In the genomic region with DNA sequence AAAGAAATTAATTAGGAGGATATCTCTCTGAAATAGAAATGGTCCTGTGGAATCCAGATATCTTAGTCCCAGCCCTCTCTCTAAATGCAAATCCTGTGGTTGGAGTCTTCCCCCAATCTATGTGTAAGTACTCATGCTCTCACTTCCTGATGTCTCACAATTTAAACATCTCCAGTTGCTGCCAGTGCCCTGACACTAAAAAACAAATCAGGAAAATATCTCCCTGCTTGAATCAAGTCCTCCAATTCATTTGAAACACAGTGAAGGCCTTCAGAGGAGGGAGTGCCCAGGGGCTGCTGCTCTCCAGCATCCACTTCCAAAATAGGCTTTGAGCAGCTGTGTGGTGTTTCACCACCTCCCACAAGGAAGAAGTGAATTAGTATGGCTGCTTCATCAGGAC, we compare ENCODE assay signal across 11 cellular contexts.
DNase-seq lines count a peak whose midpoint lies in the region; ATAC-seq, FAIRE-seq and TF ChIP-seq lines count a peak whose summit lies in the region.
"Had no signal": no experiment of that assay in that cellular context is flagged by ENCODE, and none has a peak within 500 bp of the region (broad histone marks: within the 10 kb centered on the region; RNA-seq: fewer than 3 reads in every experiment).

No MANE protein-coding gene starts in this region.

- H3K27ac Mint-ChIP-seq in stimulated activated memory B cell treated with anti-CD40 and anti-IgM and Interleukin-4, amounts not matched to agents 10 μg/mL and 1 μg/mL and 100 μg/mL, for 72 hours, result no peak overlapping the region
- H3K27ac Mint-ChIP-seq: activated CD4-positive, alpha-beta T cell treated with anti-CD3 and anti-CD28 coated beads for 36 hours had no signal

- no peaks in the 10 kb centered on the region for H3K27me3 Mint-ChIP-seq in stimulated activated memory B cell treated with anti-CD40 and anti-IgM and Interleukin-4, amounts not matched to agents 10 μg/mL and 1 μg/mL and 100 μg/mL, for 72 hours
- H3K27me3 Mint-ChIP-seq: activated CD4-positive, alpha-beta T cell treated with anti-CD3 and anti-CD28 coated beads for 36 hours had no signal

- H3K4me1 Mint-ChIP-seq in stimulated activated memory B cell treated with anti-CD40 and anti-IgM and Interleukin-4, amounts not matched to agents 10 μg/mL and 1 μg/mL and 100 μg/mL, for 72 hours, result peaks cover 40% of the 10 kb centered on the region
- H3K4me1 Mint-ChIP-seq: activated CD4-positive, alpha-beta T cell treated with anti-CD3 and anti-CD28 coated beads for 36 hours had no signal

- H3K9me3 ChIP-seq in spleen, result no peaks in the 10 kb centered on the region

- H3K36me3 Mint-ChIP-seq in stimulated activated memory B cell treated with anti-CD40 and anti-IgM and Interleukin-4, amounts not matched to agents 10 μg/mL and 1 μg/mL and 100 μg/mL, for 72 hours, result no peaks in the 10 kb centered on the region

- intact Hi-C loops in spleen (cut with DNase I; ENCODE audit: low total_unique reads), result no loop called here

- DNase-seq in GM12891 (ENCODE audit: insufficient read length, low spot score) (no peak), fibroblast of mammary gland (ENCODE audit: low read depth) (peak; percentile 28), spleen (no peak), KBM-7 (no peak), UCSD-AML1 (lab: John Stamatoyannopoulos, UW; ENCODE audit: unreplicated experiment) (no peak)
- DNase-seq: activated CD4-positive, alpha-beta T cell treated with anti-CD3 and anti-CD28 coated beads for 36 hours; left cardiac atrium; NCI-H69 had no signal

- no peak overlapping the region for H3K4me3 Mint-ChIP-seq in stimulated activated memory B cell treated with anti-CD40 and anti-IgM and Interleukin-4, amounts not matched to agents 10 μg/mL and 1 μg/mL and 100 μg/mL, for 72 hours
- H3K4me3 Mint-ChIP-seq: activated CD4-positive, alpha-beta T cell treated with anti-CD3 and anti-CD28 coated beads for 36 hours had no signal

- no peak for TF ChIP-seq POLR2A in GM12891 (IDR thresholded peaks at IDR 0.05; ENCODE audit: low read depth, low read length)
- TF ChIP-seq POLR2A in spleen (IDR thresholded peaks at IDR 0.05), result no peak

- TF ChIP-seq CTCF in fibroblast of mammary gland (conservative IDR thresholded peaks at IDR 0.05; ENCODE audit: control insufficient read depth, insufficient read depth, low read depth, low read length) (no peak), spleen (IDR thresholded peaks at IDR 0.05 in 8 of 11, conservative IDR thresholded peaks at IDR 0.05 in 3 of 11) (no peak)

- H3K27ac ChIP-seq in spleen, result no peak overlapping the region

- H3K27me3 ChIP-seq in spleen (replicated peaks in 1 of 7), result no peaks in the 10 kb centered on the region

- FAIRE-seq in GM12891 (lab: Jason Lieb, UNC), result no peak

- no peaks in the 10 kb centered on the region for H3K9me3 Mint-ChIP-seq in stimulated activated memory B cell treated with anti-CD40 and anti-IgM and Interleukin-4, amounts not matched to agents 10 μg/mL and 1 μg/mL and 100 μg/mL, for 72 hours

- ATAC-seq in GM21526 (IDR thresholded peaks at IDR 0.05; ENCODE audit: low FRiP score, unreplicated experiment) (peak; percentile 80), HG03378 (IDR thresholded peaks at IDR 0.05; ENCODE audit: unreplicated experiment) (peak; percentile 83)
- ATAC-seq in stimulated activated memory B cell treated with anti-CD40 and anti-IgM and Interleukin-4, amounts not matched to agents 10 μg/mL and 1 μg/mL and 100 μg/mL, for 72 hours, result no peak
- ATAC-seq: activated CD4-positive, alpha-beta T cell treated with anti-CD3 and anti-CD28 coated beads for 36 hours; left cardiac atrium had no signal

- no peaks in the 10 kb centered on the region for H3K4me1 ChIP-seq in spleen

- no peaks in the 10 kb centered on the region for H3K36me3 ChIP-seq in spleen

- in situ Hi-C loops in KBM-7 (cut with MboI; ENCODE audit: low pct_unique_long_range_greater_than_20kb, low sequenced_read_pairs), result no loop called here

- H3K4me3 ChIP-seq in fibroblast of mammary gland (ENCODE audit: control insufficient read depth, low read depth, low read length), result no peak overlapping the region
- H3K4me3 ChIP-seq in spleen, result no peak overlapping the region

TF ChIP-seq in GM12891, 5 proteins besides CTCF, POLR2A, EP300 and RAD21:
- TF ChIP-seq PAX5 (IDR thresholded peaks at IDR 0.05; ENCODE audit: insufficient read depth, low read length, severe bottlenecking) (no peak), TAF1 (IDR thresholded peaks at IDR 0.05; ENCODE audit: low read depth, low read length) (no peak), POLR2AphosphoS5 (IDR thresholded peaks at IDR 0.05; ENCODE audit: low read depth, low read length) (no peak), SPI1 (IDR thresholded peaks at IDR 0.05; ENCODE audit: low read depth, low read length) (peak; percentile 24; the same call in 1 of the 2 replicates), POU2F2 (IDR thresholded peaks at IDR 0.05; ENCODE audit: low read depth, low read length) (peak; percentile 75)
TF ChIP-seq in GM12891: peak in this region for 2.
